7 cellular contexts compared by ENCODE assay signal in the genomic region with DNA sequence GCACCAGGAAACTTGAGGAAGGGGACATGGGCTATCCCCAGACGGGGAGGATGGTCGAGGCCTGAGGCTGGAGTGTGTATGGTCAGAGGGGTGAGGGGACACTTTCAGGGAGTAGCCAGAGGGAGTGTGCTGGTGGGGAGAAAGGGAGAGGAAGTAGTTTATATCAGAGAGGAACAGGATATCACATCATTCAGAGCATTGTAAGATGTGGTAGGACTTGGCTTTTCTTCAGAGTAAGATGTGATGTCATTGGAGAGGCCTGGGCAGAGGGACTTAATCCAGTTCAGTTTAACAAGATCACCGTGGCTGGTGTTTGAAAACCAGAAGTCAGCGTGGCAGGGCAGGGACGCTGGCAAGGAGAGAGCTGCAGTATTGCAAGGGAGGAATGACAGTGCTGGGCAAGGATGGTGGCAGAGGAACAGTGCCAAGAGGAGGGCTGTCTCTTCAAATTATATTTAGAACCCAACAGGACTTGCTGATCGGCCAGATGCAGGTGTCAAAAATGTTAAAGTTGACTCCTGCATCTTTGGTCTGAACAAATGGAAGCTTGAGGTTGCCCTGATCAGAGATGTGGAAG.
DNase-seq lines count a peak whose midpoint lies in the region; ATAC-seq and TF ChIP-seq lines count a peak whose summit lies in the region.
"Not testable (repeated sequence)": the region's sequence is repeated elsewhere in the genome, so short reads cannot be mapped to it uniquely, and the experiment has no call there.

No MANE protein-coding gene starts in this region.

- intact Hi-C loops in MCF 10A (cut with micrococcal nuclease); Right ventricle myocardium inferior (cut with DNase I); right cardiac atrium (cut with DNase I); gastrocnemius medialis (cut with DNase I; ENCODE audit: low total_unique reads): not testable (repeated sequence)

- not testable (repeated sequence) for TF ChIP-seq POLR2A in gastrocnemius medialis (IDR thresholded peaks at IDR 0.05)

- not testable (repeated sequence) for H3K27me3 ChIP-seq in right cardiac atrium (ENCODE audit: control insufficient read depth, insufficient read depth); gastrocnemius medialis

- TF ChIP-seq CTCF in MCF 10A (IDR thresholded peaks at IDR 0.05; ENCODE audit: unreplicated experiment); gastrocnemius medialis (IDR thresholded peaks at IDR 0.05 in 4 of 5, conservative IDR thresholded peaks at IDR 0.05 in 1 of 5): not testable (repeated sequence)

- H3K36me3 Mint-ChIP-seq in T-helper 1 cell treated with Interleukin-12 subunit alpha and Interleukin-12 subunit beta and Interleukin-4 antibody, amounts not matched to agents 30 μg/mL and 1 μg/mL, for 36 hours (ENCODE audit: low read depth), result peaks cover 12% of the 10 kb centered on the region
- H3K36me3 Mint-ChIP-seq in activated CD4-positive, alpha-beta T cell treated with anti-CD3 and anti-CD28 coated beads, Interleukin-2, amount 10 ng/mL, durations not matched to agents 7 days and 5 days (ENCODE audit: low read depth), result peaks cover 25% of the 10 kb centered on the region
- peaks cover 12% of the 10 kb centered on the region for H3K36me3 Mint-ChIP-seq in MCF 10A (ENCODE audit: insufficient read depth, unreplicated experiment)

- not testable (repeated sequence) for H3K27ac ChIP-seq in right cardiac atrium (ENCODE audit: low read length); gastrocnemius medialis

- peak; percentile 1 to 14 for DNase-seq in Kasumi-1 (lab: John Stamatoyannopoulos, UW)
- not testable (repeated sequence) for DNase-seq in activated CD4-positive, alpha-beta T cell treated with anti-CD3 and anti-CD28 coated beads, Interleukin-2, amount 10 ng/mL, durations not matched to agents 7 days and 5 days; MCF 10A (ENCODE audit: unreplicated experiment); Right ventricle myocardium inferior (ENCODE audit: missing footprints); right cardiac atrium; gastrocnemius medialis

- H3K4me3 ChIP-seq in right cardiac atrium (ENCODE audit: low read length); gastrocnemius medialis: not testable (repeated sequence)

- peak overlapping the region; percentile 79 for H3K27ac Mint-ChIP-seq in T-helper 1 cell treated with Interleukin-12 subunit alpha and Interleukin-12 subunit beta and Interleukin-4 antibody, amounts not matched to agents 30 μg/mL and 1 μg/mL, for 36 hours
- peak overlapping the region; percentile 43 for H3K27ac Mint-ChIP-seq in activated CD4-positive, alpha-beta T cell treated with anti-CD3 and anti-CD28 coated beads, Interleukin-2, amount 10 ng/mL, durations not matched to agents 7 days and 5 days
- peak overlapping the region; percentile 74 for H3K27ac Mint-ChIP-seq in MCF 10A (ENCODE audit: low read depth, unreplicated experiment)

- not testable (repeated sequence) for H3K36me3 ChIP-seq in gastrocnemius medialis

- not testable (repeated sequence) for H3K4me1 ChIP-seq in right cardiac atrium (ENCODE audit: control insufficient read depth, insufficient read depth, low read length); gastrocnemius medialis

- H3K9me3 Mint-ChIP-seq in T-helper 1 cell treated with Interleukin-12 subunit alpha and Interleukin-12 subunit beta and Interleukin-4 antibody, amounts not matched to agents 30 μg/mL and 1 μg/mL, for 36 hours; activated CD4-positive, alpha-beta T cell treated with anti-CD3 and anti-CD28 coated beads, Interleukin-2, amount 10 ng/mL, durations not matched to agents 7 days and 5 days; MCF 10A (ENCODE audit: unreplicated experiment): not testable (repeated sequence)

- H3K4me3 Mint-ChIP-seq in T-helper 1 cell treated with Interleukin-12 subunit alpha and Interleukin-12 subunit beta and Interleukin-4 antibody, amounts not matched to agents 30 μg/mL and 1 μg/mL, for 36 hours, result peak overlapping the region; percentile 7
- not testable (repeated sequence) for H3K4me3 Mint-ChIP-seq in activated CD4-positive, alpha-beta T cell treated with anti-CD3 and anti-CD28 coated beads, Interleukin-2, amount 10 ng/mL, durations not matched to agents 7 days and 5 days; MCF 10A (ENCODE audit: unreplicated experiment)

- CTCF ChIA-PET in activated CD4-positive, alpha-beta T cell treated with anti-CD3 and anti-CD28 coated beads, Interleukin-2, amount 10 ng/mL, durations not matched to agents 7 days and 5 days (lab: Charles Lee); MCF 10A (lab: Yijun Ruan, JAX): not testable (repeated sequence)

- peak; percentile 80 for ATAC-seq in Right ventricle myocardium inferior
- ATAC-seq in right cardiac atrium, result peak; percentile 41 to 72
- ATAC-seq in gastrocnemius medialis, result peak; percentile 56 to 73

- not testable (repeated sequence) for H3K27me3 Mint-ChIP-seq in T-helper 1 cell treated with Interleukin-12 subunit alpha and Interleukin-12 subunit beta and Interleukin-4 antibody, amounts not matched to agents 30 μg/mL and 1 μg/mL, for 36 hours (ENCODE audit: low read depth); activated CD4-positive, alpha-beta T cell treated with anti-CD3 and anti-CD28 coated beads, Interleukin-2, amount 10 ng/mL, durations not matched to agents 7 days and 5 days; MCF 10A (ENCODE audit: insufficient read depth, unreplicated experiment)

- POLR2A ChIA-PET in activated CD4-positive, alpha-beta T cell treated with anti-CD3 and anti-CD28 coated beads, Interleukin-2, amount 10 ng/mL, durations not matched to agents 7 days and 5 days (lab: Charles Lee); MCF 10A (lab: Yijun Ruan, JAX): not testable (repeated sequence)

- H3K4me1 Mint-ChIP-seq in T-helper 1 cell treated with Interleukin-12 subunit alpha and Interleukin-12 subunit beta and Interleukin-4 antibody, amounts not matched to agents 30 μg/mL and 1 μg/mL, for 36 hours (ENCODE audit: low read depth); activated CD4-positive, alpha-beta T cell treated with anti-CD3 and anti-CD28 coated beads, Interleukin-2, amount 10 ng/mL, durations not matched to agents 7 days and 5 days; MCF 10A (ENCODE audit: insufficient read depth, unreplicated experiment): not testable (repeated sequence)

- 31% methylated on average over 6 of the region's 6 CpGs for WGBS in right cardiac atrium

- BruUV-seq in MCF 10A (replicated peaks; lab: Mats Ljungman, UMichigan), result not testable (repeated sequence)

- in situ Hi-C loops in gastrocnemius medialis (cut with MboI; ENCODE audit: low sequenced_read_pairs in 4 of 4), result not testable (repeated sequence)

- not testable (repeated sequence) for H3K9me3 ChIP-seq in right cardiac atrium (ENCODE audit: control insufficient read depth, low read length); gastrocnemius medialis
